17 cellular contexts compared by ENCODE assay signal in genomic region chr6:36419295-36419694, GRCh38. TPM values are rescaled to one million over a fixed set of nuclear protein-coding genes. Genes with fewer than 3 reads are reported as not detected.
"Had no signal": no experiment of that assay in that cellular context is flagged by ENCODE, and none has a peak within 500 bp of the region (broad histone marks: within the 10 kb centered on the region; RNA-seq: fewer than 3 reads in every experiment).

No MANE protein-coding gene starts in this region.

- ATAC-seq: left cardiac atrium; naive thymus-derived CD8-positive, alpha-beta T cell; right cardiac atrium; WTC11 had no signal

- H3K36me3 ChIP-seq: thyroid gland, uterus had no signal

- H3K9me3 ChIP-seq: thyroid gland, uterus had no signal

- H3K4me3 Mint-ChIP-seq: activated CD4-positive, alpha-beta T cell treated with anti-CD3 and anti-CD28 coated beads, Interleukin-2, amount 10 ng/mL, durations not matched to agents 7 days and 5 days; immature natural killer cell; naive thymus-derived CD8-positive, alpha-beta T cell; WTC11 had no signal

- H3K27ac ChIP-seq: thyroid gland, uterus had no signal

- H3K27me3 Mint-ChIP-seq: naive thymus-derived CD8-positive, alpha-beta T cell; progenitor cell of endocrine pancreas had no signal

- H3K27me3 ChIP-seq: thyroid gland, uterus had no signal

- H3K4me1 ChIP-seq: uterus had no signal

- H3K27ac Mint-ChIP-seq: activated CD4-positive, alpha-beta T cell treated with anti-CD3 and anti-CD28 coated beads, Interleukin-2, amount 10 ng/mL, durations not matched to agents 7 days and 5 days; immature natural killer cell; naive thymus-derived CD8-positive, alpha-beta T cell; progenitor cell of endocrine pancreas; WTC11 had no signal

- H3K9me3 Mint-ChIP-seq: activated CD4-positive, alpha-beta T cell treated with anti-CD3 and anti-CD28 coated beads, Interleukin-2, amount 10 ng/mL, durations not matched to agents 7 days and 5 days; immature natural killer cell; naive thymus-derived CD8-positive, alpha-beta T cell; WTC11 had no signal

- DNase-seq: activated CD4-positive, alpha-beta T cell treated with anti-CD3 and anti-CD28 coated beads, Interleukin-2, amount 10 ng/mL, durations not matched to agents 7 days and 5 days; activated CD8-positive, alpha-beta memory T cell treated with anti-CD3 and anti-CD28 coated beads for 24 hours; activated naive CD4-positive, alpha-beta T cell treated with Interleukin-2 at 50 U/mL for 16 hours; central memory CD4-positive, alpha-beta T cell; cortex of kidney; effector memory CD4-positive, alpha-beta T cell; erythroblast; immature natural killer cell; left cardiac atrium; naive thymus-derived CD8-positive, alpha-beta T cell; right cardiac atrium; small intestine; thyroid gland; uterus had no signal

- H3K4me3 ChIP-seq: lung, thyroid gland, uterus had no signal

- H3K36me3 Mint-ChIP-seq: immature natural killer cell; naive thymus-derived CD8-positive, alpha-beta T cell; WTC11 had no signal

RNA-seq across cellular contexts. Expression of gene PXT1, which starts 23.4 kb away (rescaled TPM):
- total RNA-seq: progenitor cell of endocrine pancreas, thyroid gland, uterus had no signal
- polyA plus RNA-seq: naive thymus-derived CD8-positive, alpha-beta T cell; small intestine had no signal

RNA-seq across cellular contexts. Expression of gene ETV7, which starts 31.8 kb away (rescaled TPM):
- total RNA-seq: naive thymus-derived CD8-positive, alpha-beta T cell; progenitor cell of endocrine pancreas had no signal
